21 cellular contexts compared by ENCODE assay signal in the genomic region with DNA sequence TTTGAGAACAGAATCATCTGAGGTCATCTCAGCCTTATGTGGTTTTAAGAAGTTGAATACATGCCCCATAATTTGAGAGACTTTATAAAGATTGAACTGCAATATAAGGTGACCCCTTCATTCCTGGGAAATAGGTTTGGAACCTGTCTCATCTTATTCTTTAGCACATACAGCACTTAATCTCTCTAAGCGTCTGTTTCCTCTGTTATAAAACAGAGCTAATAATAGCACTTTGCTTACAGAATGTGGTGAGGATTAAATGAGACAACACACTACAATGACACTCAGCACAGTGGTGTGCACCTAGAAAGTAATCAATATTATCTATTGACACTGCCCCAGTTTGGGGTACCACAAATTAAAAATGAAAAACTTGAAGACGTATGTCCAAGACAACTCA.
DNase-seq lines count a peak whose midpoint lies in the region; ATAC-seq, FAIRE-seq and TF ChIP-seq lines count a peak whose summit lies in the region.
"Had no signal": no experiment of that assay in that cellular context is flagged by ENCODE, and none has a peak within 500 bp of the region (broad histone marks: within the 10 kb centered on the region; RNA-seq: fewer than 3 reads in every experiment).

No MANE protein-coding gene starts in this region.

- no TSS peak for BruUV-seq in A673 (replicated peaks; lab: Mats Ljungman, UMichigan)

- H3K27me3 ChIP-seq in A673 (replicated peaks; ENCODE audit: insufficient read depth, low read depth, low read length, poor library complexity): no peaks in the 10 kb centered on the region

- intact Hi-C loops in A673 (cut with micrococcal nuclease; ENCODE audit: unreplicated experiment): no loop called here
- intact Hi-C loops in left ventricle myocardium superior (cut with micrococcal nuclease): no loop called here

- H3K27ac ChIP-seq in A673 (ENCODE audit: low read depth, low read length, poor library complexity, severe bottlenecking): peak overlapping the region; percentile 19
- H3K27ac ChIP-seq: HL-60 had no signal

- CTCF ChIA-PET in A673 (lab: Charles Lee): no interaction called here

- peak; percentile 64 for ATAC-seq in left ventricle myocardium superior
- ATAC-seq: GM23338, HCT116 had no signal

- TF ChIP-seq CTCF in A673 (conservative IDR thresholded peaks at IDR 0.05; ENCODE audit: low read depth, low read length): no peak

- DNase-seq in NCI-H82 (lab: John Stamatoyannopoulos, UW): peak; percentile 49
- DNase-seq in NCI-H82 treated with DMSO at 0.1 percent for 48 hours (lab: John Stamatoyannopoulos, UW; ENCODE audit: unreplicated experiment): no peak
- DNase-seq in A673 (ENCODE audit: low spot score): no peak
- DNase-seq in left ventricle myocardium superior: no peak
- DNase-seq in DMS79 (lab: John Stamatoyannopoulos, UW): no peak
- DNase-seq in stimulated activated naive CD4-positive, alpha-beta T cell (lab: John Stamatoyannopoulos, UW): no peak
- no peak for DNase-seq in GM03348 (ENCODE audit: low spot score)
- DNase-seq: 8988T; CD4-positive, alpha-beta memory T cell; GF-D8; NCI-H1092; NCI-H146; NCI-H526; SHP77 treated with DMSO at 0.1 percent for 48 hours had no signal

- peak; percentile 77 for FAIRE-seq in TTC549 (lab: Jason Lieb, UNC)
- FAIRE-seq: GM12892, HTR-8/SVneo, RCC 7860 had no signal

- no peak overlapping the region for H3K4me3 ChIP-seq in A673 (ENCODE audit: low read depth, low read length, poor library complexity, severe bottlenecking)
- H3K4me3 ChIP-seq: GM23338 had no signal

- H3K9me3 ChIP-seq in A673 (ENCODE audit: low read depth, low read length, poor library complexity, severe bottlenecking): no peaks in the 10 kb centered on the region

- POLR2A ChIA-PET in A673 (lab: Charles Lee; ENCODE audit: low non-redundant PET): no interaction called here

- H3K4me1 ChIP-seq in A673 (ENCODE audit: insufficient read depth, low read length, poor library complexity, severe bottlenecking): peaks cover 83% of the 10 kb centered on the region

- H3K36me3 ChIP-seq in A673 (ENCODE audit: insufficient read depth, low read length, poor library complexity, severe bottlenecking): no peaks in the 10 kb centered on the region
